In genomic region chr12:65100140-65100539, GRCh38 we compare ENCODE assay signal across 1 cellular context.
TF ChIP-seq lines count a peak whose summit lies in the region.

No MANE protein-coding gene starts in this region.

TF ChIP-seq in K562, 482 proteins besides CTCF, POLR2A, EP300 and RAD21 (continued from another document):
- TF ChIP-seq, protein P1, sequence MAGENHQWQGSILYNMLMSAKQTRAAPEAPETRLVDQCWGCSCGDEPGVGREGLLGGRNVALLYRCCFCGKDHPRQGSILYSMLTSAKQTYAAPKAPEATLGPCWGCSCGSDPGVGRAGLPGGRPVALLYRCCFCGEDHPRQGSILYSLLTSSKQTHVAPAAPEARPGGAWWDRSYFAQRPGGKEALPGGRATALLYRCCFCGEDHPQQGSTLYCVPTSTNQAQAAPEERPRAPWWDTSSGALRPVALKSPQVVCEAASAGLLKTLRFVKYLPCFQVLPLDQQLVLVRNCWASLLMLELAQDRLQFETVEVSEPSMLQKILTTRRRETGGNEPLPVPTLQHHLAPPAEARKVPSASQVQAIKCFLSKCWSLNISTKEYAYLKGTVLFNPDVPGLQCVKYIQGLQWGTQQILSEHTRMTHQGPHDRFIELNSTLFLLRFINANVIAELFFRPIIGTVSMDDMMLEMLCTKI (IDR thresholded peaks at IDR 0.05; ENCODE audit: partially characterized antibody) = no peak
- TF ChIP-seq ZBTB26 (CRISPR knock-in tag; IDR thresholded peaks at IDR 0.05) = no peak
